1 cellular context compared by ENCODE assay signal in the genomic region with DNA sequence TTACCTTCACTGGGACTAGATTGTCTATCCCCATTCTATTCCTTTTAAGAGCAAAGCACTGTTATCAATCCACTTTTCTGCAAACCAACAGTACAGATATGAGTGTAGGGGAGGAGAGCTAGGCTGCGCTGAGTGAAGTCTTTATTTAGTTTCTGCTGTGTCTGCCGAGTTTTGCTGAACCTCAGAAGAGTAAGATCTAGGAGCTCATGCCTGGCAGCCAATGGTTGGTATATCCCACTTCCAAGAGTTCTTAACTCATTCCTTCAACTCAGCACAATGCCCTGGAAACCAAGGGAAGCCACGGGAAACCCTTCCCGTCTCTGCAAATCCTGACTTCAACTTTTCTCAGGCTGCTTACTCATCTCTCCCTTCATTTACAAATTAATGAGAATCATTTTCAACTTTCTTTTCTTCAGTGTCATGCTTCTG.
TF ChIP-seq lines count a peak whose summit lies in the region.

No MANE protein-coding gene starts in this region.

TF ChIP-seq in H1, 55 proteins besides CTCF, POLR2A, EP300 and RAD21:
- TF ChIP-seq MAFK (IDR thresholded peaks at IDR 0.05; ENCODE audit: low read depth, low read length) (0 out of 2 replicates have a peak, but pooled peaks have one; percentile 33), SP4 (IDR thresholded peaks at IDR 0.05; ENCODE audit: low read length) (no peak), BACH1 (IDR thresholded peaks at IDR 0.05; ENCODE audit: low read length) (0 out of 2 replicates have a peak, but pooled peaks have one; percentile 26)
